In genomic region chr11:122853261-122853660, GRCh38 we compare ENCODE assay signal across 22 cellular contexts. TPM values are rescaled to one million over a fixed set of nuclear protein-coding genes. Genes with fewer than 3 reads are reported as not detected.
DNase-seq lines count a peak whose midpoint lies in the region; ATAC-seq and TF ChIP-seq lines count a peak whose summit lies in the region.
"Had no signal": no experiment of that assay in that cellular context is flagged by ENCODE, and none has a peak within 500 bp of the region (broad histone marks: within the 10 kb centered on the region; RNA-seq: fewer than 3 reads in every experiment).

No MANE protein-coding gene starts in this region.

- POLR2A ChIA-PET in activated naive CD8-positive, alpha-beta T cell treated with anti-CD3 and anti-CD28 coated beads, Interleukin-2, amount 10 ng/mL, durations not matched to agents 7 days and 5 days (lab: Charles Lee) = interaction anchor here (0.6 to 3.0 kb wide), 10 partner anchors 10 to 209 kb away, joined by 3 to 52 read pairs (median 12); partner anchors contain the start of genes CRTAM, HSPA8 and UBASH3B
- POLR2A ChIA-PET in GM10248 (lab: Yijun Ruan, JAX) = no interaction called here

- H3K9me2 ChIP-seq in GM23338 (ENCODE audit: insufficient read depth) = no peaks in the 10 kb centered on the region

- intact Hi-C loops in head of caudate nucleus (cut with DNase I) = no loop called here

- TF ChIP-seq CTCF in AG09309 (IDR thresholded peaks at IDR 0.05; ENCODE audit: control insufficient read depth, insufficient read depth, low read depth, low read length, missing control alignments) (no peak), GM23338 (conservative IDR thresholded peaks at IDR 0.05; ENCODE audit: low read depth in 2 of 2) (no peak), GM10248 (IDR thresholded peaks at IDR 0.05; ENCODE audit: control extremely low read depth, extremely low read depth, low read depth, missing control alignments) (no peak)

- CTCF ChIA-PET in GM10248 (lab: Yijun Ruan, JAX) = interaction anchor here (0.9 to 17.7 kb wide), 42 partner anchors 9 to 394 kb away, joined by 3 to 257 read pairs (median 7); partner anchors contain the start of gene CRTAM

- peak; percentile 52 for DNase-seq in AG09309 (ENCODE audit: low read depth)
- DNase-seq in GM23338 (ENCODE audit: low spot score) = no peak
- DNase-seq in activated naive CD8-positive, alpha-beta T cell treated with anti-CD3 and anti-CD28 coated beads, Interleukin-2, amount 10 ng/mL, durations not matched to agents 7 days and 5 days = no peak
- no peak for DNase-seq in memory B cell (ENCODE audit: low spot score in 2 of 2)
- DNase-seq in head of caudate nucleus = no peak
- no peak for DNase-seq in GM10248 (ENCODE audit: extremely low spot score)
- no peak for DNase-seq in DMS114 treated with DMSO at 0.1 percent for 48 hours (lab: John Stamatoyannopoulos, UW; ENCODE audit: unreplicated experiment)
- DNase-seq: activated naive CD4-positive, alpha-beta T cell; left ventricle myocardium inferior; right lobe of liver; Right ventricle myocardium superior; stimulated activated CD4-positive, alpha-beta T cell treated with anti-CD3 and anti-CD28 coated beads, Interleukin-12 subunit alpha, Interleukin-12 subunit beta, amount 100 ng/mL, for 4 hours had no signal

- H3K9me3 Mint-ChIP-seq in GM23338 (no peaks in the 10 kb centered on the region), memory B cell (no peaks in the 10 kb centered on the region)
- no peaks in the 10 kb centered on the region for H3K9me3 Mint-ChIP-seq in activated naive CD8-positive, alpha-beta T cell treated with anti-CD3 and anti-CD28 coated beads, Interleukin-2, amount 10 ng/mL, durations not matched to agents 7 days and 5 days
- H3K9me3 Mint-ChIP-seq: activated T-cell treated with anti-CD3 and anti-CD28 coated beads, Interleukin-2, amount 50 U/mL, for 72 hours; mesothelial cell of epicardium had no signal

- no peaks in the 10 kb centered on the region for H3K36me3 Mint-ChIP-seq in GM23338 (ENCODE audit: low read depth)
- H3K36me3 Mint-ChIP-seq in activated naive CD8-positive, alpha-beta T cell treated with anti-CD3 and anti-CD28 coated beads, Interleukin-2, amount 10 ng/mL, durations not matched to agents 7 days and 5 days = peaks cover 20% of the 10 kb centered on the region
- H3K36me3 Mint-ChIP-seq in memory B cell = no peaks in the 10 kb centered on the region
- H3K36me3 Mint-ChIP-seq: mesothelial cell of epicardium had no signal

- H3K27ac Mint-ChIP-seq in GM23338 = peak overlapping the region; percentile 43
- H3K27ac Mint-ChIP-seq in activated naive CD8-positive, alpha-beta T cell treated with anti-CD3 and anti-CD28 coated beads, Interleukin-2, amount 10 ng/mL, durations not matched to agents 7 days and 5 days = peak overlapping the region; percentile 52
- H3K27ac Mint-ChIP-seq in memory B cell = no peak overlapping the region
- H3K27ac Mint-ChIP-seq: activated T-cell treated with anti-CD3 and anti-CD28 coated beads, Interleukin-2, amount 50 U/mL, for 72 hours; mesothelial cell of epicardium had no signal

- peaks cover 3% of the 10 kb centered on the region for H3K27me3 Mint-ChIP-seq in GM23338 (ENCODE audit: insufficient read depth, low read depth, poor library complexity)
- no peaks in the 10 kb centered on the region for H3K27me3 Mint-ChIP-seq in activated naive CD8-positive, alpha-beta T cell treated with anti-CD3 and anti-CD28 coated beads, Interleukin-2, amount 10 ng/mL, durations not matched to agents 7 days and 5 days
- H3K27me3 Mint-ChIP-seq in memory B cell = no peaks in the 10 kb centered on the region

- H3K4me1 Mint-ChIP-seq in GM23338 (peaks cover 25% of the 10 kb centered on the region), memory B cell (peaks cover 30% of the 10 kb centered on the region)
- peaks cover 48% of the 10 kb centered on the region for H3K4me1 Mint-ChIP-seq in activated naive CD8-positive, alpha-beta T cell treated with anti-CD3 and anti-CD28 coated beads, Interleukin-2, amount 10 ng/mL, durations not matched to agents 7 days and 5 days

- H4K20me1 ChIP-seq in GM23338 (replicated peaks; ENCODE audit: insufficient read depth) = no peaks in the 10 kb centered on the region
- H4K20me1 ChIP-seq: BLaER1 had no signal

- H3K79me2 ChIP-seq in GM23338 (replicated peaks; ENCODE audit: insufficient read depth) = no peaks in the 10 kb centered on the region

- ATAC-seq in GM23338 (no peak), memory B cell (ENCODE audit: low read depth) (no peak), GM21619 (IDR thresholded peaks at IDR 0.05; ENCODE audit: unreplicated experiment) (no peak)
- no peak for ATAC-seq in activated naive CD8-positive, alpha-beta T cell treated with anti-CD3 and anti-CD28 coated beads, Interleukin-2, amount 10 ng/mL, durations not matched to agents 7 days and 5 days (ENCODE audit: low read depth)

- H3K4me2 ChIP-seq in GM23338 = no peak overlapping the region
- H3K4me2 ChIP-seq: BLaER1 had no signal

- no peak overlapping the region for H3K27ac ChIP-seq in GM23338 (ENCODE audit: low read depth)
- H3K27ac ChIP-seq: BLaER1, coronary artery, left ventricle myocardium inferior, prostate gland, right lobe of liver, tibial artery had no signal

- no peaks in the 10 kb centered on the region for H3K27me3 ChIP-seq in GM23338 (ENCODE audit: insufficient read depth)
- H3K27me3 ChIP-seq: BLaER1, right lobe of liver had no signal

- no peaks in the 10 kb centered on the region for H3K36me3 ChIP-seq in GM23338 (ENCODE audit: insufficient read depth)
- H3K36me3 ChIP-seq: BLaER1, left ventricle myocardium inferior, prostate gland, right lobe of liver, tibial artery had no signal

- H3K4me3 ChIP-seq in AG09309 (ENCODE audit: control insufficient read depth, low read depth, low read length) = no peak overlapping the region
- no peak overlapping the region for H3K4me3 ChIP-seq in GM23338
- H3K4me3 ChIP-seq: BLaER1, coronary artery, left ventricle myocardium inferior, prostate gland, right lobe of liver, tibial artery had no signal

- H3K4me3 Mint-ChIP-seq in GM23338 (no peak overlapping the region), memory B cell (peak overlapping the region; percentile 24)
- H3K4me3 Mint-ChIP-seq in activated naive CD8-positive, alpha-beta T cell treated with anti-CD3 and anti-CD28 coated beads, Interleukin-2, amount 10 ng/mL, durations not matched to agents 7 days and 5 days = no peak overlapping the region
- H3K4me3 Mint-ChIP-seq: activated CD8-positive, alpha-beta memory T cell treated with anti-CD3 and anti-CD28 coated beads, Interleukin-2, amount 10 ng/mL, durations not matched to agents 7 days and 5 days; mesothelial cell of epicardium had no signal

- peaks cover 18% of the 10 kb centered on the region; the same call in 1 of the 2 replicates for H3K4me1 ChIP-seq in GM23338 (ENCODE audit: insufficient read depth)
- H3K4me1 ChIP-seq: left ventricle myocardium inferior, prostate gland, right lobe of liver, tibial artery had no signal

- H3F3A ChIP-seq in GM23338 (replicated peaks; ENCODE audit: low read depth) = no peaks in the 10 kb centered on the region

- H2AFZ ChIP-seq in GM23338 = peak overlapping the region; percentile 0; the same call in 1 of the 2 replicates

TF ChIP-seq in GM23338, 12 proteins besides CTCF, POLR2A, EP300 and RAD21:
- TF ChIP-seq, protein P1, sequence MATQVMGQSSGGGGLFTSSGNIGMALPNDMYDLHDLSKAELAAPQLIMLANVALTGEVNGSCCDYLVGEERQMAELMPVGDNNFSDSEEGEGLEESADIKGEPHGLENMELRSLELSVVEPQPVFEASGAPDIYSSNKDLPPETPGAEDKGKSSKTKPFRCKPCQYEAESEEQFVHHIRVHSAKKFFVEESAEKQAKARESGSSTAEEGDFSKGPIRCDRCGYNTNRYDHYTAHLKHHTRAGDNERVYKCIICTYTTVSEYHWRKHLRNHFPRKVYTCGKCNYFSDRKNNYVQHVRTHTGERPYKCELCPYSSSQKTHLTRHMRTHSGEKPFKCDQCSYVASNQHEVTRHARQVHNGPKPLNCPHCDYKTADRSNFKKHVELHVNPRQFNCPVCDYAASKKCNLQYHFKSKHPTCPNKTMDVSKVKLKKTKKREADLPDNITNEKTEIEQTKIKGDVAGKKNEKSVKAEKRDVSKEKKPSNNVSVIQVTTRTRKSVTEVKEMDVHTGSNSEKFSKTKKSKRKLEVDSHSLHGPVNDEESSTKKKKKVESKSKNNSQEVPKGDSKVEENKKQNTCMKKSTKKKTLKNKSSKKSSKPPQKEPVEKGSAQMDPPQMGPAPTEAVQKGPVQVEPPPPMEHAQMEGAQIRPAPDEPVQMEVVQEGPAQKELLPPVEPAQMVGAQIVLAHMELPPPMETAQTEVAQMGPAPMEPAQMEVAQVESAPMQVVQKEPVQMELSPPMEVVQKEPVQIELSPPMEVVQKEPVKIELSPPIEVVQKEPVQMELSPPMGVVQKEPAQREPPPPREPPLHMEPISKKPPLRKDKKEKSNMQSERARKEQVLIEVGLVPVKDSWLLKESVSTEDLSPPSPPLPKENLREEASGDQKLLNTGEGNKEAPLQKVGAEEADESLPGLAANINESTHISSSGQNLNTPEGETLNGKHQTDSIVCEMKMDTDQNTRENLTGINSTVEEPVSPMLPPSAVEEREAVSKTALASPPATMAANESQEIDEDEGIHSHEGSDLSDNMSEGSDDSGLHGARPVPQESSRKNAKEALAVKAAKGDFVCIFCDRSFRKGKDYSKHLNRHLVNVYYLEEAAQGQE (IDR thresholded peaks at IDR 0.05; ENCODE audit: unreplicated experiment) = no peak
- no peak for TF ChIP-seq ZNF114 (CRISPR knock-in tag; IDR thresholded peaks at IDR 0.05)

RNA-seq across cellular contexts. Expression of gene CRTAM, which starts 15.0 kb away (rescaled TPM):
- 0.08 TPM in 1 of 2 replicates, not detected in the other for total RNA-seq in GM23338 (2014; rRNA removed; shearing (Covaris generic))
- polyA plus RNA-seq in GM23338 (2016; fragmentation: Nextera tagmentation; extraction: Ambion mirVana) = not detected in 2 replicates
- total RNA-seq in activated naive CD8-positive, alpha-beta T cell treated with anti-CD3 and anti-CD28 coated beads, Interleukin-2, amount 10 ng/mL, durations not matched to agents 7 days and 5 days = 10 to 100 TPM; 18.9 to 20.8 TPM
- total RNA-seq: epithelial cell of proximal tubule, fibroblast of villous mesenchyme, left ventricle myocardium inferior, mesothelial cell of epicardium had no signal

RNA-seq across cellular contexts. Expression of gene JHY, which starts 29.3 kb away (rescaled TPM):
- 0.58 and 0.94 TPM in 2 replicates for total RNA-seq in GM23338 (2014; rRNA removed; shearing (Covaris generic))
- 0.63 and 0.97 TPM in 2 replicates for polyA plus RNA-seq in GM23338 (2016; fragmentation: Nextera tagmentation; extraction: Ambion mirVana)
- 1 to 10 TPM; 5.5 to 6.2 TPM for total RNA-seq in activated naive CD8-positive, alpha-beta T cell treated with anti-CD3 and anti-CD28 coated beads, Interleukin-2, amount 10 ng/mL, durations not matched to agents 7 days and 5 days

Comparison
In these comparisons a context has a peak if more than half of its experiments do, and no peak if none do; other contexts are left out.
1. RNA of gene CRTAM, which starts 15.0 kb away (total RNA-seq): 18.9 to 20.8 TPM in activated naive CD8-positive, alpha-beta T cell treated with anti-CD3 and anti-CD28 coated beads, Interleukin-2, amount 10 ng/mL, durations not matched to agents 7 days and 5 days; 0.08 TPM in GM23338; every median in the first group is over 10 times any median in the second.